Comparison of ENCODE assay signal across 9 cellular contexts in genomic region chr22:26672060-26672471, GRCh38. TPM values are rescaled to one million over a fixed set of nuclear protein-coding genes. Genes with fewer than 3 reads are reported as not detected.
DNase-seq lines count a peak whose midpoint lies in the region; ATAC-seq and TF ChIP-seq lines count a peak whose summit lies in the region.
"Had no signal": no experiment of that assay in that cellular context is flagged by ENCODE, and none has a peak within 500 bp of the region (broad histone marks: within the 10 kb centered on the region; RNA-seq: fewer than 3 reads in every experiment).

No MANE protein-coding gene starts in this region.

- TF ChIP-seq CTCF in epithelial cell of esophagus (IDR thresholded peaks at IDR 0.05; ENCODE audit: insufficient read depth, low read depth, low read length, missing control alignments) (no peak), progenitor cell of endocrine pancreas (IDR thresholded peaks at IDR 0.05; ENCODE audit: unreplicated experiment) (no peak)

- peak; percentile 3 to 5 for ATAC-seq in CD4-positive, CD25-positive, alpha-beta regulatory T cell (ENCODE audit: low read depth in 2 of 2)
- peak; percentile 17 for ATAC-seq in GM21825 (IDR thresholded peaks at IDR 0.05; ENCODE audit: unreplicated experiment)
- ATAC-seq in HG03520 (IDR thresholded peaks at IDR 0.05; ENCODE audit: unreplicated experiment): no peak

- peak in 1 of 3 donors; percentile 54 for DNase-seq in CD4-positive, CD25-positive, alpha-beta regulatory T cell
- DNase-seq in SJCRH30: no peak
- no peak for DNase-seq in epithelial cell of esophagus (ENCODE audit: low read depth)
- DNase-seq in progenitor cell of endocrine pancreas (ENCODE audit: low spot score, unreplicated experiment): no peak
- no peak for DNase-seq in DMS53 (lab: John Stamatoyannopoulos, UW)
- DNase-seq in cerebellum (ENCODE audit: low spot score): no peak

- H3K9me3 Mint-ChIP-seq in CD4-positive, CD25-positive, alpha-beta regulatory T cell: peaks cover 0 to 2% (median 0%) of the 10 kb centered on the region in 7 donors
- peaks cover 7% of the 10 kb centered on the region for H3K9me3 Mint-ChIP-seq in progenitor cell of endocrine pancreas (ENCODE audit: low read depth)

- H3K4me3 Mint-ChIP-seq in CD4-positive, CD25-positive, alpha-beta regulatory T cell: peak overlapping the region; percentile 96 to 99 (median 98)
- peak overlapping the region; percentile 87 for H3K4me3 Mint-ChIP-seq in progenitor cell of endocrine pancreas (ENCODE audit: low read depth)

- no peaks in the 10 kb centered on the region for H3K27me3 ChIP-seq in CD4-positive, CD25-positive, alpha-beta regulatory T cell (ENCODE audit: control insufficient read depth, insufficient read depth, low read length)
- no peaks in the 10 kb centered on the region for H3K27me3 ChIP-seq in SJCRH30

- peak overlapping the region; percentile 92 for H3K4me3 ChIP-seq in CD4-positive, CD25-positive, alpha-beta regulatory T cell (ENCODE audit: low read depth, low read length)
- H3K4me3 ChIP-seq in SJCRH30 (peak overlapping the region; percentile 70), epithelial cell of esophagus (ENCODE audit: low read length) (peak overlapping the region; percentile 82)

- H3K27ac ChIP-seq in CD4-positive, CD25-positive, alpha-beta regulatory T cell (ENCODE audit: insufficient read depth, low read length, poor library complexity, severe bottlenecking): peak overlapping the region; percentile 98
- peak overlapping the region; percentile 84; the same call in 1 of the 2 replicates for H3K27ac ChIP-seq in SJCRH30

- peak overlapping the region; percentile 99 for H3K27ac Mint-ChIP-seq in CD4-positive, CD25-positive, alpha-beta regulatory T cell
- H3K27ac Mint-ChIP-seq in progenitor cell of endocrine pancreas: peak overlapping the region; percentile 96

- no peaks in the 10 kb centered on the region for H3K9me3 ChIP-seq in CD4-positive, CD25-positive, alpha-beta regulatory T cell (ENCODE audit: control insufficient read depth in 2 of 2, low read length in 2 of 2)
- H3K9me3 ChIP-seq in SJCRH30 (replicated peaks): no peaks in the 10 kb centered on the region

- no peaks in the 10 kb centered on the region for H3K27me3 Mint-ChIP-seq in CD4-positive, CD25-positive, alpha-beta regulatory T cell
- H3K27me3 Mint-ChIP-seq in progenitor cell of endocrine pancreas: peaks cover 17% of the 10 kb centered on the region

- peaks cover 13% of the 10 kb centered on the region for H3K36me3 ChIP-seq in CD4-positive, CD25-positive, alpha-beta regulatory T cell (ENCODE audit: control insufficient read depth, insufficient read depth, low read length)
- H3K36me3 ChIP-seq in SJCRH30: no peaks in the 10 kb centered on the region

- H3K4me1 ChIP-seq in CD4-positive, CD25-positive, alpha-beta regulatory T cell (ENCODE audit: control insufficient read depth, insufficient read depth, low read length, poor library complexity, severe bottlenecking): peaks cover 83% of the 10 kb centered on the region
- H3K4me1 ChIP-seq in SJCRH30: peaks cover 17% of the 10 kb centered on the region; the same call in 1 of the 2 replicates

- H3K36me3 Mint-ChIP-seq in CD4-positive, CD25-positive, alpha-beta regulatory T cell: peaks cover 19% of the 10 kb centered on the region
- no peaks in the 10 kb centered on the region for H3K36me3 Mint-ChIP-seq in progenitor cell of endocrine pancreas (ENCODE audit: insufficient read depth)

- H3K4me1 Mint-ChIP-seq in CD4-positive, CD25-positive, alpha-beta regulatory T cell: peaks cover 16 to 88% (median 52%) of the 10 kb centered on the region in 4 donors
- peaks cover 11% of the 10 kb centered on the region for H3K4me1 Mint-ChIP-seq in progenitor cell of endocrine pancreas (ENCODE audit: low read depth)

RNA-seq across cellular contexts. Expression of gene MIAT, which starts 14.7 kb away (rescaled TPM):
- total RNA-seq in CD4-positive, CD25-positive, alpha-beta regulatory T cell: 305 TPM
- polyA plus RNA-seq in CD4-positive, CD25-positive, alpha-beta regulatory T cell: 1 to 10 TPM; 1.4 to 3.1 (median 2.4) TPM
- 1.3 and 1.9 TPM in 2 replicates for total RNA-seq in SJCRH30 (2014; rRNA removed; shearing (Covaris generic))
- total RNA-seq in progenitor cell of endocrine pancreas (1.3 and 1.4 TPM in 2 replicates), cerebellum (194 TPM)

RNA-seq across cellular contexts. Expression of gene CRYBA4, which starts 50.3 kb away (rescaled TPM):
- not detected for total RNA-seq in CD4-positive, CD25-positive, alpha-beta regulatory T cell
- polyA plus RNA-seq in CD4-positive, CD25-positive, alpha-beta regulatory T cell: under 1 TPM in 1 of 4 donors, not detected in 3; 0.59 TPM
- 0.22 TPM in 1 of 2 replicates, not detected in the other for total RNA-seq in SJCRH30 (2014; rRNA removed; shearing (Covaris generic))
- not detected in 2 replicates for total RNA-seq in progenitor cell of endocrine pancreas
- total RNA-seq in cerebellum: not detected
- total RNA-seq: renal cortical epithelial cell had no signal

RNA-seq across cellular contexts. Expression of gene CRYBB1, which starts 54.2 kb away (rescaled TPM):
- total RNA-seq in CD4-positive, CD25-positive, alpha-beta regulatory T cell: not detected
- not detected for polyA plus RNA-seq in CD4-positive, CD25-positive, alpha-beta regulatory T cell
- 0.30 and 0.48 TPM in 2 replicates for total RNA-seq in SJCRH30 (2014; rRNA removed; shearing (Covaris generic))
- not detected in 2 replicates for total RNA-seq in progenitor cell of endocrine pancreas
- 0.27 TPM for total RNA-seq in cerebellum
- total RNA-seq: renal cortical epithelial cell had no signal

Comparison
In these comparisons a context has a peak if more than half of its experiments do, and no peak if none do; other contexts are left out.
1. RNA of gene MIAT, which starts 14.7 kb away (total RNA-seq): 305 TPM in CD4-positive, CD25-positive, alpha-beta regulatory T cell (single experiment) and 194 TPM in cerebellum (single experiment); 1.3 to 1.9 TPM in SJCRH30 and 1.3 to 1.4 TPM in progenitor cell of endocrine pancreas; every median in the first group is over 10 times any median in the second.
2. Peak in every context shown above with its lines, with median percentiles within 50 percentile points of each other: H3K4me3 ChIP-seq.